25 cellular contexts compared by ENCODE assay signal in the genomic region with DNA sequence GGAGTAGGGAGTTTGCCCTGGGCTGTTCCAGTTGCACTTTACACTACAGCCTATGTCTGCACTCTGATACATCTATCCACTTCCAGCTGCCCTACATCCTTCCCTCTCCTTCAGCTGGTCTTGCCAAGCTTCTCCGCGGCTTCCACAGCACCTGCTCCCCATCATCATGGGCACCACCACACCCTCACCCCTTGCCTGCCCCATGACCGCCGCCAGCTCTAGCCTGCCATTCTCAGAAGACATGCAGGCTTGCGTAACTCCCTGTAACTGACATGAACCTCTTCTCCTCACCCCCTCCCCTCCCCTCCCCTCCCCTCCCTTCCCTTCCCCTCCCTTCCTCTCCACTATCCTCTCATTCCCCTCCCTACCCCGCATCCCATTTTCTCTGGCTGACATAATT. TPM values are rescaled to one million over a fixed set of nuclear protein-coding genes. Genes with fewer than 3 reads are reported as not detected.
"Had no signal": no experiment of that assay in that cellular context is flagged by ENCODE, and none has a peak within 500 bp of the region (broad histone marks: within the 10 kb centered on the region; RNA-seq: fewer than 3 reads in every experiment).

No MANE protein-coding gene starts in this region.

- ATAC-seq: activated CD8-positive, alpha-beta T cell treated with anti-CD3 and anti-CD28 coated beads for 36 hours; activated T-helper 17 cell treated with anti-CD3 and anti-CD28 coated beads, Interleukin-2, amount 50 U/mL, for 72 hours; left lobe of liver; stimulated activated naive CD8-positive, alpha-beta T cell treated with anti-CD3 and anti-CD28 coated beads, Interleukin-15, Interleukin-2, amounts not matched to agents 100 U/mL and 50 U/mL, for 24 hours had no signal

- H3K27me3 ChIP-seq: colonic mucosa, tibial nerve, uterus had no signal

- H3K4me3 ChIP-seq: colonic mucosa, lung, tibial nerve, uterus had no signal

- H3K36me3 ChIP-seq: colonic mucosa, tibial nerve, uterus had no signal

- H3K4me3 Mint-ChIP-seq: activated B cell treated with CpG ODN at 0.5 μM for 24 hours; activated CD8-positive, alpha-beta T cell treated with anti-CD3 and anti-CD28 coated beads for 36 hours; activated naive CD8-positive, alpha-beta T cell treated with anti-CD3 and anti-CD28 coated beads, Interleukin-2, amount 10 ng/mL, durations not matched to agents 7 days and 5 days; activated T-helper 17 cell treated with anti-CD3 and anti-CD28 coated beads, Interleukin-2, amount 50 U/mL, for 72 hours; central memory CD8-positive, alpha-beta T cell; mesothelial cell of epicardium; T-helper 2 cell treated with Interferon-gamma antibody and Interleukin-4, amounts not matched to agents 5 μg/mL and 100 μg/mL, for 36 hours had no signal

- H3K9me3 Mint-ChIP-seq: activated B cell treated with CpG ODN at 0.5 μM for 24 hours; activated CD8-positive, alpha-beta T cell treated with anti-CD3 and anti-CD28 coated beads for 36 hours; activated naive CD8-positive, alpha-beta T cell treated with anti-CD3 and anti-CD28 coated beads, Interleukin-2, amount 10 ng/mL, durations not matched to agents 7 days and 5 days; activated T-helper 17 cell treated with anti-CD3 and anti-CD28 coated beads, Interleukin-2, amount 50 U/mL, for 72 hours; central memory CD8-positive, alpha-beta T cell; mesothelial cell of epicardium; T-helper 2 cell treated with Interferon-gamma antibody and Interleukin-4, amounts not matched to agents 5 μg/mL and 100 μg/mL, for 36 hours had no signal

- H3K27me3 Mint-ChIP-seq: activated B cell treated with CpG ODN at 0.5 μM for 24 hours; activated CD8-positive, alpha-beta T cell treated with anti-CD3 and anti-CD28 coated beads for 36 hours; activated T-helper 17 cell treated with anti-CD3 and anti-CD28 coated beads, Interleukin-2, amount 50 U/mL, for 72 hours; central memory CD8-positive, alpha-beta T cell had no signal

- H3K27ac Mint-ChIP-seq: activated B cell treated with CpG ODN at 0.5 μM for 24 hours; activated CD8-positive, alpha-beta T cell treated with anti-CD3 and anti-CD28 coated beads for 36 hours; activated naive CD8-positive, alpha-beta T cell treated with anti-CD3 and anti-CD28 coated beads, Interleukin-2, amount 10 ng/mL, durations not matched to agents 7 days and 5 days; activated T-helper 17 cell treated with anti-CD3 and anti-CD28 coated beads, Interleukin-2, amount 50 U/mL, for 72 hours; T-helper 2 cell treated with Interferon-gamma antibody and Interleukin-4, amounts not matched to agents 5 μg/mL and 100 μg/mL, for 36 hours had no signal

- H3K27ac ChIP-seq: colonic mucosa, tibial nerve, uterus had no signal

- H3K4me1 ChIP-seq: colonic mucosa, uterus had no signal

- H3K9me3 ChIP-seq: colonic mucosa, tibial nerve, uterus had no signal

- DNase-seq: activated B cell treated with CpG ODN at 0.5 μM for 24 hours; activated CD4-positive, alpha-beta T cell treated with anti-CD3 and anti-CD28 coated beads for 48 hours; activated CD8-positive, alpha-beta T cell treated with anti-CD3 and anti-CD28 coated beads for 36 hours; activated naive CD4-positive, alpha-beta T cell; activated naive CD8-positive, alpha-beta T cell treated with anti-CD3 and anti-CD28 coated beads, Interleukin-2, amount 10 ng/mL, durations not matched to agents 7 days and 5 days; activated T-cell treated with anti-CD3 and anti-CD28 coated beads, Interleukin-2, amount 50 U/mL, for 1 hour; anterior cingulate cortex; colonic mucosa; erythroblast; foreskin melanocyte; kidney; occipital lobe; stimulated activated CD4-positive, alpha-beta T cell treated with anti-CD3 and anti-CD28 coated beads, Interleukin-2, amount 100 ng/mL, for 24 hours; stimulated activated naive CD8-positive, alpha-beta T cell treated with anti-CD3 and anti-CD28 coated beads, Interleukin-15, Interleukin-2, amounts not matched to agents 100 U/mL and 50 U/mL, for 24 hours; substantia nigra; uterus had no signal

- H3K36me3 Mint-ChIP-seq: mesothelial cell of epicardium had no signal

RNA-seq across cellular contexts. Expression of a gene that starts 46.0 kb away (rescaled TPM):
- total RNA-seq: occipital lobe, skeletal muscle tissue had no signal
- polyA plus RNA-seq: neural cell had no signal
